Comparison of ENCODE assay signal across 21 cellular contexts in genomic region chrX:45200741-45201234, GRCh38. TPM values are rescaled to one million over a fixed set of nuclear protein-coding genes. Genes with fewer than 3 reads are reported as not detected.
DNase-seq lines count a peak whose midpoint lies in the region; ATAC-seq and TF ChIP-seq lines count a peak whose summit lies in the region.
"Had no signal": no experiment of that assay in that cellular context is flagged by ENCODE, and none has a peak within 500 bp of the region (broad histone marks: within the 10 kb centered on the region; RNA-seq: fewer than 3 reads in every experiment).

TSS of gene DIPK2B (minus strand) at chrX:45200876. CDS start at chrX:45200826, 50 bp downstream.

- 73 to 84% methylated on average over 2 to 9 of the region's 9 CpGs for WGBS in thyroid gland, 2 donors

- H3K36me3 Mint-ChIP-seq in activated CD8-positive, alpha-beta T cell treated with anti-CD3 and anti-CD28 coated beads, Interleukin-2, amount 10 ng/mL, durations not matched to agents 7 days and 5 days (ENCODE audit: low read depth), result no peaks in the 10 kb centered on the region
- H3K36me3 Mint-ChIP-seq: CD4-positive, alpha-beta memory T cell had no signal

- no peak for TF ChIP-seq POLR2A in thyroid gland (IDR thresholded peaks at IDR 0.05)

- H3K36me3 ChIP-seq in ascending aorta (no peaks in the 10 kb centered on the region), thyroid gland (no peaks in the 10 kb centered on the region)
- H3K36me3 ChIP-seq: prostate gland, spleen had no signal

- no peak within 1 kb of the TSS for H3K27ac ChIP-seq in ascending aorta
- peak within 1 kb of the TSS in 1 of 3 donors; percentile 17 for H3K27ac ChIP-seq in thyroid gland
- H3K27ac ChIP-seq: prostate gland had no signal

- H3K27me3 Mint-ChIP-seq in activated CD8-positive, alpha-beta T cell treated with anti-CD3 and anti-CD28 coated beads, Interleukin-2, amount 10 ng/mL, durations not matched to agents 7 days and 5 days (ENCODE audit: low read depth), result peaks cover 14% of the 10 kb centered on the region

- TF ChIP-seq CTCF in ascending aorta (IDR thresholded peaks at IDR 0.05) (no peak), thyroid gland (IDR thresholded peaks at IDR 0.05) (no peak)

- H3K9me3 ChIP-seq in ascending aorta, result no peaks in the 10 kb centered on the region
- no peaks in the 10 kb centered on the region for H3K9me3 ChIP-seq in thyroid gland
- H3K9me3 ChIP-seq: prostate gland had no signal

- ATAC-seq in Right ventricle myocardium inferior (no peak), HG02798 (IDR thresholded peaks at IDR 0.05; ENCODE audit: poor library complexity, unreplicated experiment) (no peak)
- ATAC-seq in activated CD8-positive, alpha-beta T cell treated with anti-CD3 and anti-CD28 coated beads, Interleukin-2, amount 10 ng/mL, durations not matched to agents 7 days and 5 days, result no peak

- no peaks in the 10 kb centered on the region for H3K9me3 Mint-ChIP-seq in activated CD8-positive, alpha-beta T cell treated with anti-CD3 and anti-CD28 coated beads, Interleukin-2, amount 10 ng/mL, durations not matched to agents 7 days and 5 days (ENCODE audit: insufficient read depth)

- CTCF ChIA-PET in activated CD8-positive, alpha-beta T cell treated with anti-CD3 and anti-CD28 coated beads, Interleukin-2, amount 10 ng/mL, durations not matched to agents 7 days and 5 days (lab: Charles Lee), result interaction anchor here (1.2 kb wide), 1 partner anchor 14 kb away, joined by 3 read pairs; no protein-coding TSS in a partner anchor

- H3K27ac Mint-ChIP-seq in activated CD8-positive, alpha-beta T cell treated with anti-CD3 and anti-CD28 coated beads, Interleukin-2, amount 10 ng/mL, durations not matched to agents 7 days and 5 days, result no peak within 1 kb of the TSS
- H3K27ac Mint-ChIP-seq: nephron had no signal

- POLR2A ChIA-PET in activated CD8-positive, alpha-beta T cell treated with anti-CD3 and anti-CD28 coated beads, Interleukin-2, amount 10 ng/mL, durations not matched to agents 7 days and 5 days (lab: Charles Lee), result no interaction called here

- H3K4me3 ChIP-seq in ascending aorta, result no peak within 1 kb of the TSS
- H3K4me3 ChIP-seq in thyroid gland (replicated peaks in 1 of 3), result no peak within 1 kb of the TSS
- H3K4me3 ChIP-seq: prostate gland had no signal

- H3K4me1 ChIP-seq in ascending aorta, result no peaks in the 10 kb centered on the region
- H3K4me1 ChIP-seq in thyroid gland, result no peaks in the 10 kb centered on the region
- H3K4me1 ChIP-seq: prostate gland, spleen had no signal

- H3K27me3 ChIP-seq in ascending aorta (no peaks in the 10 kb centered on the region), thyroid gland (no peaks in the 10 kb centered on the region)

- H3K4me3 Mint-ChIP-seq in activated CD8-positive, alpha-beta T cell treated with anti-CD3 and anti-CD28 coated beads, Interleukin-2, amount 10 ng/mL, durations not matched to agents 7 days and 5 days, result no peak within 1 kb of the TSS
- H3K4me3 Mint-ChIP-seq: nephron had no signal

- DNase-seq in ascending aorta (ENCODE audit: low spot score in 2 of 2) (no peak), Right ventricle myocardium inferior (ENCODE audit: missing footprints) (no peak), lung microvascular endothelial cell (ENCODE audit: low read depth in 2 of 2) (peak; percentile 63 to 93), thyroid gland (peak; percentile 3 to 4), T-helper 1 cell (no peak), SK-N-DZ (ENCODE audit: low spot score) (no peak)
- DNase-seq in activated CD8-positive, alpha-beta T cell treated with anti-CD3 and anti-CD28 coated beads, Interleukin-2, amount 10 ng/mL, durations not matched to agents 7 days and 5 days, result no peak
- DNase-seq: activated CD4-positive, alpha-beta T cell treated with anti-CD3 and anti-CD28 coated beads, Interleukin-2, amount 50 U/mL, for 1 hour; activated naive CD4-positive, alpha-beta T cell; CD4-positive, alpha-beta memory T cell; Kasumi-1; mesendoderm; NCI-H1092; NCI-H526; SHP77; spleen had no signal

- intact Hi-C loops in ascending aorta (cut with DNase I), result no loop called here
- intact Hi-C loops in Right ventricle myocardium inferior (cut with DNase I), result loop anchor here (5.0 kb wide), 1 partner anchor 587 kb away; no protein-coding TSS in a partner anchor
- intact Hi-C loops in thyroid gland (cut with DNase I), result no loop called here

- H3K4me1 Mint-ChIP-seq in activated CD8-positive, alpha-beta T cell treated with anti-CD3 and anti-CD28 coated beads, Interleukin-2, amount 10 ng/mL, durations not matched to agents 7 days and 5 days (ENCODE audit: low read depth), result no peaks in the 10 kb centered on the region
- H3K4me1 Mint-ChIP-seq: nephron had no signal

RNA-seq across cellular contexts. Expression of gene DIPK2B, which starts in this region (rescaled TPM):
- total RNA-seq in ascending aorta (76.2 TPM), Right ventricle myocardium inferior (21.4 TPM), lung microvascular endothelial cell (52.3 and 73.2 TPM in 2 replicates), thyroid gland (10 to 100 TPM; 11.6 to 39.1 (median 24.4) TPM)
- polyA plus RNA-seq in SK-N-DZ (2014; cell fraction: cytosol; rRNA removed), result not detected in 2 replicates
- not detected in 2 replicates for polyA plus RNA-seq in SK-N-DZ (2014; cell fraction: nucleus; rRNA removed)
- not detected for total RNA-seq in activated CD8-positive, alpha-beta T cell treated with anti-CD3 and anti-CD28 coated beads, Interleukin-2, amount 10 ng/mL, durations not matched to agents 7 days and 5 days
- total RNA-seq: astrocyte; CD4-positive, alpha-beta memory T cell; T-helper 1 cell treated with Interleukin-12 subunit alpha and Interleukin-12 subunit beta and Interleukin-4 antibody, amounts not matched to agents 30 ng/mL and 1 ng/mL, for 36 hours had no signal
- polyA plus RNA-seq: CD4-positive, alpha-beta memory T cell had no signal

Comparison
In these comparisons a context has a peak if more than half of its experiments do, and no peak if none do; other contexts are left out.
1. RNA of gene DIPK2B (total RNA-seq): 76.2 TPM in ascending aorta (single experiment), 52.3 to 73.2 TPM in lung microvascular endothelial cell, 11.6 to 39.1 TPM in thyroid gland and 21.4 TPM in Right ventricle myocardium inferior (single experiment); not detected in activated CD8-positive, alpha-beta T cell treated with anti-CD3 and anti-CD28 coated beads, Interleukin-2, amount 10 ng/mL, durations not matched to agents 7 days and 5 days; every median in the first group is over 10 times any median in the second.
2. DNase-seq: peak in lung microvascular endothelial cell (2 of 2) and thyroid gland (2 of 2); none in ascending aorta (0 of 2), Right ventricle myocardium inferior (single experiment), T-helper 1 cell (0 of 5), SK-N-DZ (single experiment) and activated CD8-positive, alpha-beta T cell treated with anti-CD3 and anti-CD28 coated beads, Interleukin-2, amount 10 ng/mL, durations not matched to agents 7 days and 5 days (single experiment).